ENCODE assay signal across 8 cellular contexts in genomic region chr2:63840081-63840784, GRCh38. TPM values are rescaled to one million over a fixed set of nuclear protein-coding genes. Genes with fewer than 3 reads are reported as not detected.
DNase-seq lines count a peak whose midpoint lies in the region; ATAC-seq, FAIRE-seq and TF ChIP-seq lines count a peak whose summit lies in the region.

No MANE protein-coding gene starts in this region.

- H3K27me3 ChIP-seq in HAP-1 (ENCODE audit: low read depth) (no peaks in the 10 kb centered on the region), MG63 (no peaks in the 10 kb centered on the region), K562 (ENCODE audit: control insufficient read depth in 2 of 2, insufficient read depth in 2 of 2, low read length in 2 of 2) (no peaks in the 10 kb centered on the region), layer of hippocampus (ENCODE audit: control insufficient read depth, insufficient read depth, low read length) (no peaks in the 10 kb centered on the region), thoracic aorta (replicated peaks; ENCODE audit: insufficient read depth) (no peaks in the 10 kb centered on the region)

- no peak for FAIRE-seq in K562 (lab: Jason Lieb, UNC)

- peak overlapping the region; percentile 96 for H3K27ac ChIP-seq in K562 (ENCODE audit: extremely low read depth, low read depth, low read length)
- H3K27ac ChIP-seq in layer of hippocampus (ENCODE audit: low read depth, low read length) = peak overlapping the region; percentile 78
- H3K27ac ChIP-seq in thoracic aorta = peak overlapping the region; percentile 97

- H3K4me2 ChIP-seq in K562 (ENCODE audit: insufficient read depth, low read length) = peak overlapping the region; percentile 95

- CTCF ChIA-PET in K562 (lab: Yijun Ruan, JAX; ENCODE audit: low intra/inter-chr PET ratio) = no interaction called here

- H2AFZ ChIP-seq in K562 (ENCODE audit: low read depth, low read length) = peak overlapping the region; percentile 98

- H3K9me1 ChIP-seq in K562 (ENCODE audit: control insufficient read depth, insufficient read depth, low read length) = no peaks in the 10 kb centered on the region

- no peak for DNase-seq in activated CD4-positive, CD25-positive, alpha-beta regulatory T cell treated with anti-CD3 and anti-CD28 coated beads, Interleukin-2, amount 50 U/mL, for 72 hours
- peak in 1 of 2 experiments; percentile 47 for DNase-seq in HAP-1 (ENCODE audit: low spot score in 2 of 2)
- DNase-seq in MG63 = no peak
- no peak for DNase-seq in K562 (ENCODE audit: extremely low read depth in 1 of 4, low spot score in 3 of 4)
- no peak for DNase-seq in thoracic aorta (ENCODE audit: low spot score)
- no peak for DNase-seq in EL

- no peak for TF ChIP-seq RAD21 in K562 (CRISPR knock-in tag; conservative IDR thresholded peaks at IDR 0.05 in 1 of 2, IDR thresholded peaks at IDR 0.05 in 1 of 2)

- peak; percentile 5 to 8 for ATAC-seq in activated CD4-positive, CD25-positive, alpha-beta regulatory T cell treated with anti-CD3 and anti-CD28 coated beads, Interleukin-2, amount 50 U/mL, for 24 hours
- ATAC-seq in K562 (peak; percentile 18), thoracic aorta (ENCODE audit: insufficient number of reproducible peaks, low FRiP score, low read depth) (no peak)

- H3K9me3 ChIP-seq in HAP-1 = no peaks in the 10 kb centered on the region
- H3K9me3 ChIP-seq in MG63 = no peaks in the 10 kb centered on the region
- H3K9me3 ChIP-seq in K562 (replicated peaks; ENCODE audit: control insufficient read depth, insufficient read depth, low read depth, low read length) = no peaks in the 10 kb centered on the region
- H3K9me3 ChIP-seq in thoracic aorta = no peaks in the 10 kb centered on the region

- H3K79me2 ChIP-seq in K562 (ENCODE audit: control insufficient read depth, insufficient read depth, low read length) = peaks cover 42% of the 10 kb centered on the region

- TF ChIP-seq CTCF in K562 (IDR thresholded peaks at IDR 0.05 in 2 of 3, conservative IDR thresholded peaks at IDR 0.05 in 1 of 3; ENCODE audit: insufficient read depth in 2 of 3, low read depth in 1 of 3, low read length in 3 of 3) (0 out of 6 replicates have a peak, but pooled peaks of 1 of the 3 experiments have one; percentile 6), thoracic aorta (IDR thresholded peaks at IDR 0.05) (no peak)

- POLR2A ChIA-PET in K562 (lab: Yijun Ruan, JAX) = interaction anchor here (0.6 to 3.8 kb wide), 10 partner anchors 11 to 1598 kb away, joined by 3 to 47 read pairs (median 3); no protein-coding TSS in a partner anchor

- no peak for TF ChIP-seq EP300 in K562 (IDR thresholded peaks at IDR 0.05; ENCODE audit: low read length)

- H3K36me3 ChIP-seq in HAP-1 (replicated peaks) (no peaks in the 10 kb centered on the region), MG63 (no peaks in the 10 kb centered on the region; the same call in 1 of the 2 replicates), K562 (ENCODE audit: control insufficient read depth, insufficient read depth, low read length) (no peaks in the 10 kb centered on the region; the same call in 2 of the 3 replicates), thoracic aorta (no peaks in the 10 kb centered on the region)

- intact Hi-C loops in K562 (cut with micrococcal nuclease) = loop anchor here (5.0 to 10.0 kb wide), 2 partner anchors 177 to 255 kb away; partner anchors contain the start of genes MDH1, VPS54 and WDPCP

- no peak for TF ChIP-seq POLR2A in K562 (conservative IDR thresholded peaks at IDR 0.05)

- WGBS in K562 (ENCODE audit: insufficient coverage, low coverage, missing lambda C conversion rate) = 16% methylated on average over 24 of the region's 24 CpGs

- peaks cover 27% of the 10 kb centered on the region for H3K4me1 ChIP-seq in HAP-1
- H3K4me1 ChIP-seq in K562 (replicated peaks in 1 of 2; ENCODE audit: control insufficient read depth in 2 of 2, insufficient read depth in 2 of 2, low read length in 2 of 2) = peaks cover 10 to 18% of the 10 kb centered on the region in 2 experiments
- H3K4me1 ChIP-seq in thoracic aorta (ENCODE audit: control insufficient read depth in 1 of 2, low read depth in 2 of 2) = peaks cover 30 to 54% of the 10 kb centered on the region in 2 donors

- in situ Hi-C loops in HAP-1 (cut with MboI; ENCODE audit: low sequenced_read_pairs) (no loop called here), K562 (cut with MboI) (no loop called here)

- H3K4me3 ChIP-seq in HAP-1 (peak overlapping the region; percentile 83), MG63 (peak overlapping the region; percentile 92), K562 (peak overlapping the region; percentile 80), thoracic aorta (peak overlapping the region; percentile 89)

- BruUV-seq in K562 (replicated peaks; lab: Mats Ljungman, UMichigan) = TSS peak; percentile 63

- peak overlapping the region; percentile 90 to 96 for H3K9ac ChIP-seq in K562 (ENCODE audit: insufficient read depth in 1 of 2, low read depth in 2 of 2, low read length in 2 of 2)

- H4K20me1 ChIP-seq in K562 (replicated peaks; ENCODE audit: control insufficient read depth, insufficient read depth, low read length) = peaks cover 15% of the 10 kb centered on the region; the same call in 1 of the 2 replicates

TF ChIP-seq in K562, 482 proteins besides CTCF, POLR2A, EP300 and RAD21 (continues in another document):
- TF ChIP-seq TRIM28 (IDR thresholded peaks at IDR 0.05) (0 out of 2 replicates have a peak, but pooled peaks have one; percentile 27), ID3 (CRISPR knock-in tag; IDR thresholded peaks at IDR 0.05) (no peak), ID3 (tag; IDR thresholded peaks at IDR 0.05) (peak; percentile 50; the same call in 1 of the 2 replicates), KDM5B (IDR thresholded peaks at IDR 0.05; ENCODE audit: insufficient replicate concordance, low read depth, low read length) (peak; percentile 99), MAZ (CRISPR knock-in tag; conservative IDR thresholded peaks at IDR 0.05 in 1 of 2, IDR thresholded peaks at IDR 0.05 in 1 of 2) (peak in 1 of 2 experiments; percentile 16; a peak in 1 of 4 replicates), FOXA3 (CRISPR knock-in tag; conservative IDR thresholded peaks at IDR 0.05 in 1 of 2, IDR thresholded peaks at IDR 0.05 in 1 of 2) (no peak), PHF8 (IDR thresholded peaks at IDR 0.05; ENCODE audit: borderline replicate concordance, low read length) (peak; percentile 87), MYNN (IDR thresholded peaks at IDR 0.05) (peak; percentile 3; the same call in 1 of the 2 replicates), MYNN (CRISPR knock-in tag; IDR thresholded peaks at IDR 0.05) (no peak), SMAD1 (IDR thresholded peaks at IDR 0.05; ENCODE audit: low read depth, low read length, partially characterized antibody) (peak; percentile 39), TARDBP (IDR thresholded peaks at IDR 0.05) (peak; percentile 66; the same call in 1 of the 2 replicates), L3MBTL2 (IDR thresholded peaks at IDR 0.05) (peak; percentile 70; the same call in 1 of the 2 replicates), CCAR2 (IDR thresholded peaks at IDR 0.05; ENCODE audit: low read depth, low read length) (no peak)
- TF ChIP-seq, protein P1, sequence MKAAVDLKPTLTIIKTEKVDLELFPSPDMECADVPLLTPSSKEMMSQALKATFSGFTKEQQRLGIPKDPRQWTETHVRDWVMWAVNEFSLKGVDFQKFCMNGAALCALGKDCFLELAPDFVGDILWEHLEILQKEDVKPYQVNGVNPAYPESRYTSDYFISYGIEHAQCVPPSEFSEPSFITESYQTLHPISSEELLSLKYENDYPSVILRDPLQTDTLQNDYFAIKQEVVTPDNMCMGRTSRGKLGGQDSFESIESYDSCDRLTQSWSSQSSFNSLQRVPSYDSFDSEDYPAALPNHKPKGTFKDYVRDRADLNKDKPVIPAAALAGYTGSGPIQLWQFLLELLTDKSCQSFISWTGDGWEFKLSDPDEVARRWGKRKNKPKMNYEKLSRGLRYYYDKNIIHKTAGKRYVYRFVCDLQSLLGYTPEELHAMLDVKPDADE (conservative IDR thresholded peaks at IDR 0.05; ENCODE audit: control insufficient read depth, low read depth, low read length) = 0 out of 2 replicates have a peak, but pooled peaks have one; percentile 11

RNA-seq across cellular contexts. Expression of gene UGP2, which starts 1.5 kb away (rescaled TPM):
- 31.2 and 41.4 TPM in 2 replicates for total RNA-seq in MG63 (2014; rRNA removed; shearing (Covaris generic); ENCODE audit: low replicate concordance)
- 22.2 and 53.0 TPM in 2 replicates for total RNA-seq in K562 (2011; cell fraction: chromatin; rRNA removed; ENCODE audit: low replicate concordance)
- total RNA-seq in K562 (2011; cell fraction: nucleolus; rRNA removed) = 12.8 and 14.7 TPM in 2 replicates
- total RNA-seq in K562 (2011; cell fraction: nucleoplasm; rRNA removed) = 25.4 and 36.0 TPM in 2 replicates
- 25.2 and 25.5 TPM in 2 replicates for total RNA-seq in K562 (2014; rRNA removed)
- total RNA-seq in K562 (2014; rRNA removed; fragmentation: Illumina TruSeq; extraction: Trizol) = 51.0 and 57.9 TPM in 2 replicates
- total RNA-seq in K562 (2015; rRNA removed; fragmentation: Illumina TruSeq; extraction: Trizol) = 61.5 and 62.0 TPM in 2 replicates
- 44.0 and 52.4 TPM in 2 replicates for total RNA-seq in K562 (2021)
- 41.6 and 67.7 TPM in 2 replicates for polyA plus RNA-seq in K562 (2011; rRNA removed)
- polyA plus RNA-seq in K562 (2011; cell fraction: cytosol; rRNA removed) = 7.2 and 17.2 TPM in 2 replicates
- 8.2 and 14.7 TPM in 2 replicates for polyA plus RNA-seq in K562 (2011; cell fraction: nucleus; rRNA removed)
- 64.0 and 71.6 TPM in 2 replicates for polyA plus RNA-seq in K562 (2012)
- 56.1 and 69.3 TPM in 2 replicates for polyA plus RNA-seq in K562 (2014; fragmentation: Illumina TruSeq; extraction: Trizol)
- polyA plus RNA-seq in K562 (2014; fragmentation: Nextera tagmentation; extraction: Ambion mirVana) = 10 to 100 TPM; 58.9 to 59.6 TPM
- 47.3 and 48.9 TPM in 2 replicates for polyA plus RNA-seq in K562 (2014; rRNA removed)
- 44.6 and 50.5 TPM in 2 replicates for polyA minus RNA-seq in K562 (2011; rRNA and poly(A)+ RNA removed)
- polyA minus RNA-seq in K562 (2011; cell fraction: cytosol; rRNA and poly(A)+ RNA removed) = 17.4 and 26.1 TPM in 2 replicates
- polyA minus RNA-seq in K562 (2011; cell fraction: nucleus; rRNA and poly(A)+ RNA removed) = 12.0 and 25.8 TPM in 2 replicates
- total RNA-seq in thoracic aorta = 100 to 1,000 TPM; 103 to 176 TPM
